Comparison of ENCODE assay signal across 8 cellular contexts in genomic region chr17:63774141-63774981, GRCh38. TPM values are rescaled to one million over a fixed set of nuclear protein-coding genes. Genes with fewer than 3 reads are reported as not detected.
DNase-seq lines count a peak whose midpoint lies in the region; ATAC-seq and TF ChIP-seq lines count a peak whose summit lies in the region.

A gene with protein sequence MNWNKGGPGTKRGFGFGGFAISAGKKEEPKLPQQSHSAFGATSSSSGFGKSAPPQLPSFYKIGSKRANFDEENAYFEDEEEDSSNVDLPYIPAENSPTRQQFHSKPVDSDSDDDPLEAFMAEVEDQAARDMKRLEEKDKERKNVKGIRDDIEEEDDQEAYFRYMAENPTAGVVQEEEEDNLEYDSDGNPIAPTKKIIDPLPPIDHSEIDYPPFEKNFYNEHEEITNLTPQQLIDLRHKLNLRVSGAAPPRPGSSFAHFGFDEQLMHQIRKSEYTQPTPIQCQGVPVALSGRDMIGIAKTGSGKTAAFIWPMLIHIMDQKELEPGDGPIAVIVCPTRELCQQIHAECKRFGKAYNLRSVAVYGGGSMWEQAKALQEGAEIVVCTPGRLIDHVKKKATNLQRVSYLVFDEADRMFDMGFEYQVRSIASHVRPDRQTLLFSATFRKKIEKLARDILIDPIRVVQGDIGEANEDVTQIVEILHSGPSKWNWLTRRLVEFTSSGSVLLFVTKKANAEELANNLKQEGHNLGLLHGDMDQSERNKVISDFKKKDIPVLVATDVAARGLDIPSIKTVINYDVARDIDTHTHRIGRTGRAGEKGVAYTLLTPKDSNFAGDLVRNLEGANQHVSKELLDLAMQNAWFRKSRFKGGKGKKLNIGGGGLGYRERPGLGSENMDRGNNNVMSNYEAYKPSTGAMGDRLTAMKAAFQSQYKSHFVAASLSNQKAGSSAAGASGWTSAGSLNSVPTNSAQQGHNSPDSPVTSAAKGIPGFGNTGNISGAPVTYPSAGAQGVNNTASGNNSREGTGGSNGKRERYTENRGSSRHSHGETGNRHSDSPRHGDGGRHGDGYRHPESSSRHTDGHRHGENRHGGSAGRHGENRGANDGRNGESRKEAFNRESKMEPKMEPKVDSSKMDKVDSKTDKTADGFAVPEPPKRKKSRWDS (plus strand): TSS chr17:63774170. CDS start chr17:63787050, 12,880 bp downstream.

- peaks cover 2% of the 10 kb centered on the region for H3K9me3 Mint-ChIP-seq in Calu3 (ENCODE audit: low read depth, unreplicated experiment)
- H3K9me3 Mint-ChIP-seq in activated CD4-positive, alpha-beta T cell treated with anti-CD3 and anti-CD28 coated beads, Interleukin-2, amount 10 ng/mL, durations not matched to agents 7 days and 5 days, result no peaks in the 10 kb centered on the region
- H3K9me3 Mint-ChIP-seq in effector memory CD8-positive, alpha-beta T cell, result no peaks in the 10 kb centered on the region
- H3K9me3 Mint-ChIP-seq in stimulated activated naive CD8-positive, alpha-beta T cell treated with anti-CD3 and anti-CD28 coated beads, Interleukin-15, Interleukin-2, amounts not matched to agents 100 ng/mL and 50 ng/mL, for 24 hours, result no peaks in the 10 kb centered on the region

- POLR2A ChIA-PET in activated CD4-positive, alpha-beta T cell treated with anti-CD3 and anti-CD28 coated beads, Interleukin-2, amount 10 ng/mL, durations not matched to agents 7 days and 5 days (lab: Charles Lee), result interaction anchor here (0.7 to 1.5 kb wide), 5 partner anchors 9 to 77 kb away, joined by 3 to 10 read pairs (median 4); partner anchors contain the start of gene STRADA

- peak within 1 kb of the TSS; percentile 73 for H3K4me3 Mint-ChIP-seq in Calu3 (ENCODE audit: low read depth, unreplicated experiment)
- peak within 1 kb of the TSS; percentile 90 for H3K4me3 Mint-ChIP-seq in activated CD4-positive, alpha-beta T cell treated with anti-CD3 and anti-CD28 coated beads, Interleukin-2, amount 10 ng/mL, durations not matched to agents 7 days and 5 days
- H3K4me3 Mint-ChIP-seq in effector memory CD8-positive, alpha-beta T cell, result peak within 1 kb of the TSS; percentile 87 to 96
- peak within 1 kb of the TSS; percentile 99 for H3K4me3 Mint-ChIP-seq in stimulated activated naive CD8-positive, alpha-beta T cell treated with anti-CD3 and anti-CD28 coated beads, Interleukin-15, Interleukin-2, amounts not matched to agents 100 ng/mL and 50 ng/mL, for 24 hours

- CTCF ChIA-PET in Calu3 (lab: Charles Lee), result interaction anchor here (0.6 to 1.7 kb wide), 7 partner anchors 8 to 76 kb away, joined by 3 to 8 read pairs (median 3); no protein-coding TSS in a partner anchor
- CTCF ChIA-PET in activated CD4-positive, alpha-beta T cell treated with anti-CD3 and anti-CD28 coated beads, Interleukin-2, amount 10 ng/mL, durations not matched to agents 7 days and 5 days (lab: Charles Lee), result interaction anchor here (0.7 to 2.4 kb wide), 16 partner anchors 8 to 349 kb away, joined by 3 to 10 read pairs (median 4); partner anchors contain the start of gene STRADA

- intact Hi-C loops in Calu3 (cut with micrococcal nuclease; ENCODE audit: unreplicated experiment), result no loop called here

- H3K4me1 Mint-ChIP-seq in Calu3 (ENCODE audit: low read depth, unreplicated experiment), result peaks cover 45% of the 10 kb centered on the region
- H3K4me1 Mint-ChIP-seq in activated CD4-positive, alpha-beta T cell treated with anti-CD3 and anti-CD28 coated beads, Interleukin-2, amount 10 ng/mL, durations not matched to agents 7 days and 5 days, result peaks cover 57% of the 10 kb centered on the region
- H3K4me1 Mint-ChIP-seq in effector memory CD8-positive, alpha-beta T cell (ENCODE audit: low read depth in 2 of 2), result peaks cover 34 to 60% of the 10 kb centered on the region in 2 donors
- H3K4me1 Mint-ChIP-seq in stimulated activated naive CD8-positive, alpha-beta T cell treated with anti-CD3 and anti-CD28 coated beads, Interleukin-15, Interleukin-2, amounts not matched to agents 100 ng/mL and 50 ng/mL, for 24 hours (ENCODE audit: low read depth), result peaks cover 72% of the 10 kb centered on the region

- H3K27me3 Mint-ChIP-seq in Calu3 (ENCODE audit: unreplicated experiment), result no peaks in the 10 kb centered on the region
- H3K27me3 Mint-ChIP-seq in activated CD4-positive, alpha-beta T cell treated with anti-CD3 and anti-CD28 coated beads, Interleukin-2, amount 10 ng/mL, durations not matched to agents 7 days and 5 days, result no peaks in the 10 kb centered on the region
- no peaks in the 10 kb centered on the region for H3K27me3 Mint-ChIP-seq in effector memory CD8-positive, alpha-beta T cell
- no peaks in the 10 kb centered on the region for H3K27me3 Mint-ChIP-seq in stimulated activated naive CD8-positive, alpha-beta T cell treated with anti-CD3 and anti-CD28 coated beads, Interleukin-15, Interleukin-2, amounts not matched to agents 100 ng/mL and 50 ng/mL, for 24 hours

- BruUV-seq in Calu3 (replicated peaks; lab: Mats Ljungman, UMichigan), result no TSS peak

- peak; percentile 14 for ATAC-seq in GM21717 (IDR thresholded peaks at IDR 0.05; ENCODE audit: unreplicated experiment)
- ATAC-seq in effector memory CD8-positive, alpha-beta T cell (replicated peaks), result peak; percentile 23
- ATAC-seq in GM21390 (IDR thresholded peaks at IDR 0.05; ENCODE audit: unreplicated experiment), result no peak

- H3K27ac Mint-ChIP-seq in Calu3 (ENCODE audit: unreplicated experiment), result peak within 1 kb of the TSS; percentile 98
- peak within 1 kb of the TSS; percentile 99 for H3K27ac Mint-ChIP-seq in activated CD4-positive, alpha-beta T cell treated with anti-CD3 and anti-CD28 coated beads, Interleukin-2, amount 10 ng/mL, durations not matched to agents 7 days and 5 days
- H3K27ac Mint-ChIP-seq in effector memory CD8-positive, alpha-beta T cell, result peak within 1 kb of the TSS; percentile 95 to 96
- peak within 1 kb of the TSS; percentile 100 for H3K27ac Mint-ChIP-seq in stimulated activated naive CD8-positive, alpha-beta T cell treated with anti-CD3 and anti-CD28 coated beads, Interleukin-15, Interleukin-2, amounts not matched to agents 100 ng/mL and 50 ng/mL, for 24 hours

- H3K36me3 Mint-ChIP-seq in Calu3 (ENCODE audit: insufficient read depth, unreplicated experiment), result peaks cover 49% of the 10 kb centered on the region
- H3K36me3 Mint-ChIP-seq in activated CD4-positive, alpha-beta T cell treated with anti-CD3 and anti-CD28 coated beads, Interleukin-2, amount 10 ng/mL, durations not matched to agents 7 days and 5 days (ENCODE audit: low read depth), result peaks cover 41% of the 10 kb centered on the region
- peaks cover 30% of the 10 kb centered on the region for H3K36me3 Mint-ChIP-seq in effector memory CD8-positive, alpha-beta T cell (ENCODE audit: insufficient read depth)
- peaks cover 57% of the 10 kb centered on the region for H3K36me3 Mint-ChIP-seq in stimulated activated naive CD8-positive, alpha-beta T cell treated with anti-CD3 and anti-CD28 coated beads, Interleukin-15, Interleukin-2, amounts not matched to agents 100 ng/mL and 50 ng/mL, for 24 hours (ENCODE audit: low read depth)

- peak; percentile 90 for DNase-seq in Calu3
- DNase-seq in NCI-H128 (lab: John Stamatoyannopoulos, UW; ENCODE audit: unreplicated experiment), result peak; percentile 39
- peak; percentile 35 for DNase-seq in activated CD4-positive, alpha-beta T cell treated with anti-CD3 and anti-CD28 coated beads, Interleukin-2, amount 10 ng/mL, durations not matched to agents 7 days and 5 days
- peak; percentile 7 to 87 (median 87) for DNase-seq in effector memory CD8-positive, alpha-beta T cell
- peak; percentile 97 for DNase-seq in mesenteric fat pad (ENCODE audit: low spot score)

- TF ChIP-seq CTCF in Calu3 (IDR thresholded peaks at IDR 0.05; ENCODE audit: unreplicated experiment), result no peak

RNA-seq across cellular contexts. Expression of the gene that starts here (rescaled TPM):
- total RNA-seq in Calu3 (2022) (87.8 and 99.5 TPM in 2 replicates), mesenteric fat pad (130 TPM)
- total RNA-seq in activated CD4-positive, alpha-beta T cell treated with anti-CD3 and anti-CD28 coated beads, Interleukin-2, amount 10 ng/mL, durations not matched to agents 7 days and 5 days, result 100 to 1,000 TPM; 122 to 153 TPM

Comparison
In these comparisons a context has a peak if more than half of its experiments do, and no peak if none do; other contexts are left out.
1. DNase-seq: peak in every context shown above with its lines; median percentile 97 in mesenteric fat pad; 90 in Calu3; 87 in effector memory CD8-positive, alpha-beta T cell; 39 in NCI-H128; 35 in activated CD4-positive, alpha-beta T cell treated with anti-CD3 and anti-CD28 coated beads, Interleukin-2, amount 10 ng/mL, durations not matched to agents 7 days and 5 days.